ENCODE assay signal across 32 cellular contexts in genomic region chr10:97748116-97748515, GRCh38. TPM values are rescaled to one million over a fixed set of nuclear protein-coding genes. Genes with fewer than 3 reads are reported as not detected.
"Had no signal": no experiment of that assay in that cellular context is flagged by ENCODE, and none has a peak within 500 bp of the region (broad histone marks: within the 10 kb centered on the region; RNA-seq: fewer than 3 reads in every experiment).

No MANE protein-coding gene starts in this region.

- H3K4me3 ChIP-seq: coronary artery, esophagus squamous epithelium, heart right ventricle, lung, mucosa of descending colon, pancreas, right lobe of liver, smooth muscle cell, stomach, thyroid gland, vagina had no signal

- H3K4me3 Mint-ChIP-seq: memory B cell; mesothelial cell of epicardium; naive B cell; natural killer cell treated with Interleukin-12 subunit alpha and Interleukin-12 subunit beta and Interleukin-15 and Interleukin-18, amount 100 ng/mL, for 72 hours; neural crest cell; stimulated activated effector memory CD8-positive, alpha-beta T cell treated with anti-CD3 and anti-CD28 coated beads, Interleukin-12 subunit alpha, Interleukin-12 subunit beta, amount 100 ng/mL, for 72 hours had no signal

- H3K4me1 Mint-ChIP-seq: mesothelial cell of epicardium, neural crest cell had no signal

- H3K27ac Mint-ChIP-seq: memory B cell; mesothelial cell of epicardium; natural killer cell treated with Interleukin-12 subunit alpha and Interleukin-12 subunit beta and Interleukin-15 and Interleukin-18, amount 100 ng/mL, for 72 hours; progenitor cell of endocrine pancreas; stimulated activated effector memory CD8-positive, alpha-beta T cell treated with anti-CD3 and anti-CD28 coated beads, Interleukin-12 subunit alpha, Interleukin-12 subunit beta, amount 100 ng/mL, for 72 hours had no signal

- H3K4me1 ChIP-seq: thyroid gland had no signal

- ATAC-seq: heart right ventricle; left colon; left ventricle myocardium superior; mucosa of descending colon; natural killer cell treated with Interleukin-12 subunit alpha and Interleukin-12 subunit beta and Interleukin-15 and Interleukin-18, amount 100 ng/mL, for 72 hours; pancreas; stimulated activated effector memory CD8-positive, alpha-beta T cell treated with anti-CD3 and anti-CD28 coated beads, Interleukin-12 subunit alpha, Interleukin-12 subunit beta, amount 100 ng/mL, for 72 hours had no signal

- H3K27me3 ChIP-seq: esophagus squamous epithelium, heart right ventricle, neutrophil, pancreas, right lobe of liver, stomach, thyroid gland, vagina had no signal

- H3K9me3 Mint-ChIP-seq: memory B cell; mesothelial cell of epicardium; naive B cell; natural killer cell treated with Interleukin-12 subunit alpha and Interleukin-12 subunit beta and Interleukin-15 and Interleukin-18, amount 100 ng/mL, for 72 hours; neural crest cell; stimulated activated effector memory CD8-positive, alpha-beta T cell treated with anti-CD3 and anti-CD28 coated beads, Interleukin-12 subunit alpha, Interleukin-12 subunit beta, amount 100 ng/mL, for 72 hours had no signal

- DNase-seq: dermis blood vessel endothelial cell; effector memory CD4-positive, alpha-beta T cell; erythroblast; esophagus squamous epithelium; foreskin melanocyte; glutamatergic neuron; heart right ventricle; hippocampal formation; left colon; left ventricle myocardium superior; mucosa of descending colon; naive B cell; pancreas; stimulated activated CD4-positive, alpha-beta T cell treated with anti-CD3 and anti-CD28 coated beads, Interleukin-2, amount 100 ng/mL, for 24 hours; stimulated activated CD4-positive, alpha-beta T cell treated with anti-CD3 and anti-CD28 coated beads, Interleukin-4, amount 100 ng/mL, for 24 hours; stimulated activated naive CD4-positive, alpha-beta T cell treated with Interleukin-2 at 50 U/mL for 16 hours; stomach; thyroid gland; trophoblast cell had no signal

- H3K27me3 Mint-ChIP-seq: memory B cell; naive B cell; natural killer cell treated with Interleukin-12 subunit alpha and Interleukin-12 subunit beta and Interleukin-15 and Interleukin-18, amount 100 ng/mL, for 72 hours; progenitor cell of endocrine pancreas had no signal

- H3K9me3 ChIP-seq: esophagus squamous epithelium, heart right ventricle, mucosa of descending colon, neutrophil, pancreas, right lobe of liver, stomach, thyroid gland, vagina had no signal

- H3K27ac ChIP-seq: coronary artery, esophagus squamous epithelium, heart right ventricle, neutrophil, pancreas, right lobe of liver, stomach, thyroid gland, vagina had no signal

- H3K4me2 ChIP-seq: smooth muscle cell had no signal

RNA-seq across cellular contexts. Expression of gene SFRP5, which starts 23.7 kb away (rescaled TPM):
- total RNA-seq: dermis blood vessel endothelial cell; kidney epithelial cell; natural killer cell treated with Interleukin-12 subunit alpha and Interleukin-12 subunit beta and Interleukin-15 and Interleukin-18, amount 100 ng/mL, for 72 hours; neural crest cell; smooth muscle cell had no signal
